Comparison of ENCODE assay signal across 1 cellular context in the genomic region with DNA sequence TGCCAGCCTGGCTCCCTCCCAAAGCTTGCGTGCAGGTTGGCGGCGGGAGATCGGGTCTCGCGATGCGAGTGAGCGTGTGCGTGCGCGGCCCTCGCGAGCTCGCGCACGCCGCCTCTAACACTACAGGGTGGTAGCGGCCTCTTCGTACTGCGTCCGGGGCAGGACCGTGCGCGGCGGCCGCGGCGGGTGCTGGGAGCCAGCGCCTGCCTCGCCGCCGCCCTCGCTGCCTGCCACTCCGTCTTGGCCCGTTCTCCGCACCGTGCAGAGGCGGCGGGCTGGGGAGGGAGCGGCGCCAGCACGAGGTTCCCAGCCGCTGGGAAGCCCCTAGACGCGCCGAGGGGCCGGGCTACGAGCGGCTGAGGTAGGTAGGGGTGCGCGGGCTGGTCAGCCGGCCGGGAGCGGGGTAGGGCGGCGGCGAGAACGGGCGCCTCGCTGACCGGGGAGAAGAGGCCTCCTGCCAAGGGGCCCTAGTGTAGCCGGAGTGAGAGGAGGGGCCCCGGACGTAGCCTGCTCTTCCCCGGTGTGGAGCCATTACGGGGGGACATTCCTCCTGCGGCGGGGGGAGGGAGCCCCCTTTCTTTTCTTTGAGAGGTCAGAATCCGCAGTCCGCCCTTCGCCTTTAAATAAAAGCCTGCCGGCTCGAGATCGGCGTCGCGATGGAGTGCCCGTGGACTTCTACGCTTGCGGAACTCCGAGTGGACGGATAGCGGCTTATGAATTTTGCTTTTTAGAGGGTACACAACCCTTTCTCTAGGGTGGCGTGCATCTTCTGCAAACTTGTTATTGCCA.
TF ChIP-seq lines count a peak whose summit lies in the region.

Gene C5orf24, plus strand, starts transcription at position 117 of the 789 bp plus-strand sequence. CDS start 8,933 bp downstream, outside the sequence.

TF ChIP-seq in liver, 16 proteins besides CTCF, POLR2A, EP300 and RAD21 (continued from another document):
- TF ChIP-seq SP1 (IDR thresholded peaks at IDR 0.05) = peak; percentile 56
- TF ChIP-seq GABPA (IDR thresholded peaks at IDR 0.05 in 1 of 2, conservative IDR thresholded peaks at IDR 0.05 in 1 of 2) = peak in 1 of 2 donors; percentile 55
